17 cellular contexts compared by ENCODE assay signal in genomic region chr4:48912349-48912748, GRCh38.
"Had no signal": no experiment of that assay in that cellular context is flagged by ENCODE, and none has a peak within 500 bp of the region (broad histone marks: within the 10 kb centered on the region; RNA-seq: fewer than 3 reads in every experiment).

No MANE protein-coding gene starts in this region.

- DNase-seq: effector CD4-positive, alpha-beta T cell; endodermal cell; foreskin melanocyte; heart left ventricle; hippocampal formation; kidney glomerular epithelial cell; mucosa of descending colon; naive thymus-derived CD8-positive, alpha-beta T cell; posterior cingulate gyrus; spleen; stimulated activated CD4-positive, alpha-beta T cell treated with anti-CD3 and anti-CD28 coated beads, Interleukin-15, amount 100 ng/mL, for 24 hours; stimulated activated CD4-positive, alpha-beta T cell treated with anti-CD3 and anti-CD28 coated beads, Interleukin-1b, Interleukin-23, amount 100 ng/mL, for 48 hours; stimulated activated CD4-positive, alpha-beta T cell treated with anti-CD3 and anti-CD28 coated beads, Interleukin-4, amount 100 ng/mL, for 24 hours; tibial artery; upper lobe of left lung; uterus had no signal

- H3K4me1 ChIP-seq: heart left ventricle, spleen, tibial artery, upper lobe of left lung, uterus had no signal

- H3K27ac ChIP-seq: coronary artery, heart left ventricle, spleen, tibial artery, upper lobe of left lung had no signal

- H3K9me3 ChIP-seq: heart left ventricle, mucosa of descending colon, spleen, tibial artery, upper lobe of left lung, uterus had no signal

- H3K4me3 ChIP-seq: coronary artery, heart left ventricle, mucosa of descending colon, spleen, tibial artery, upper lobe of left lung, uterus had no signal

- H3K27me3 ChIP-seq: heart left ventricle, spleen, tibial artery, upper lobe of left lung, uterus had no signal

- H3K36me3 ChIP-seq: heart left ventricle, spleen, tibial artery, upper lobe of left lung, uterus had no signal
